Comparison of ENCODE assay signal across 16 cellular contexts in genomic region chr4:156347412-156348075, GRCh38.
A peak's percentile ranks its signal among the peaks of the same experiment; 100 is the strongest.
DNase-seq lines count a peak whose midpoint lies in the region; ATAC-seq and TF ChIP-seq lines count a peak whose summit lies in the region.
"Had no signal": no experiment of that assay in that cellular context is flagged by ENCODE, and none has a peak within 500 bp of the region (broad histone marks: within the 10 kb centered on the region; RNA-seq: fewer than 3 reads in every experiment).

No MANE protein-coding gene starts in this region.

- no peak overlapping the region for H2BK15ac ChIP-seq in mesenchymal stem cell (ENCODE audit: low read depth, poor library complexity, severe bottlenecking)

- H3K79me1 ChIP-seq in mesenchymal stem cell (replicated peaks; ENCODE audit: low read length, poor library complexity, severe bottlenecking): no peaks in the 10 kb centered on the region

- no peak overlapping the region for H4K91ac ChIP-seq in mesenchymal stem cell (ENCODE audit: low read length)

- H3K4me3 ChIP-seq in MG63 (no peak overlapping the region), choroid plexus epithelial cell (ENCODE audit: low read depth, low read length) (no peak overlapping the region), mesenchymal stem cell (ENCODE audit: insufficient read depth in 1 of 2, low read depth in 1 of 2, low read length in 2 of 2) (no peak overlapping the region)

- H2BK5ac ChIP-seq in mesenchymal stem cell (ENCODE audit: low read depth, low read length, poor library complexity, severe bottlenecking): peak overlapping the region; percentile 57

- H3K4me2 ChIP-seq in mesenchymal stem cell (ENCODE audit: low read length, poor library complexity, severe bottlenecking): no peak overlapping the region

- H3K9me3 ChIP-seq in MG63 (no peaks in the 10 kb centered on the region), mesenchymal stem cell (ENCODE audit: control insufficient read depth, low read length) (no peaks in the 10 kb centered on the region)
- H3K9me3 ChIP-seq: BE2C had no signal

- no peak overlapping the region for H3K14ac ChIP-seq in mesenchymal stem cell (ENCODE audit: low read length in 2 of 2)

- H3K4me1 ChIP-seq in mesenchymal stem cell (ENCODE audit: control insufficient read depth, insufficient read depth, low read depth, low read length): no peaks in the 10 kb centered on the region
- H3K4me1 ChIP-seq: BE2C had no signal

- peak overlapping the region; percentile 60 for H4K8ac ChIP-seq in mesenchymal stem cell (ENCODE audit: low read length)

- H3K23ac ChIP-seq in mesenchymal stem cell (ENCODE audit: low read length in 2 of 2): no peak overlapping the region

- H2BK12ac ChIP-seq in mesenchymal stem cell (ENCODE audit: low read length in 2 of 2): peak overlapping the region in 1 of 2 experiments; percentile 6

- H3K36me3 ChIP-seq in MG63 (no peaks in the 10 kb centered on the region), mesenchymal stem cell (ENCODE audit: control insufficient read depth in 1 of 2, insufficient read depth in 2 of 2, low read depth in 1 of 2, low read length in 2 of 2) (no peaks in the 10 kb centered on the region)
- H3K36me3 ChIP-seq: BE2C had no signal

- ATAC-seq in GM21619 (IDR thresholded peaks at IDR 0.05; ENCODE audit: unreplicated experiment) (no peak), GM18498 (IDR thresholded peaks at IDR 0.05; ENCODE audit: unreplicated experiment) (no peak)
- ATAC-seq: stimulated activated memory B cell treated with anti-CD40 and anti-IgM and Interleukin-4, amounts not matched to agents 10 μg/mL and 1 μg/mL and 100 μg/mL, for 72 hours had no signal

- H3K4ac ChIP-seq in mesenchymal stem cell (ENCODE audit: low read depth in 1 of 2, low read length in 2 of 2): no peak overlapping the region

- H3K27me3 ChIP-seq in MG63: no peaks in the 10 kb centered on the region
- H3K27me3 ChIP-seq in mesenchymal stem cell (ENCODE audit: control insufficient read depth in 1 of 2, insufficient read depth in 1 of 2, low read length in 2 of 2): no peaks in the 10 kb centered on the region
- H3K27me3 ChIP-seq: BE2C had no signal

- peak overlapping the region; percentile 48 to 70 for H3K18ac ChIP-seq in mesenchymal stem cell (ENCODE audit: low read depth in 1 of 2, low read length in 2 of 2)

- no peak overlapping the region for H3K9ac ChIP-seq in mesenchymal stem cell (ENCODE audit: low read length)

- DNase-seq in EH (ENCODE audit: low read depth) (peak; percentile 80), MG63 (peak; percentile 19), choroid plexus epithelial cell (ENCODE audit: low read depth) (peak; percentile 35), mesenchymal stem cell (peak; percentile 68)
- no peak for DNase-seq in activated T-cell treated with anti-CD3 and anti-CD28 coated beads, Interleukin-2, amount 50 U/mL, for 48 hours
- no peak for DNase-seq in activated CD8-positive, alpha-beta memory T cell treated with anti-CD3 and anti-CD28 coated beads, Interleukin-2, amount 50 U/mL, for 4 hours
- DNase-seq: activated B cell treated with CpG ODN at 0.5 μM for 24 hours; BE2C; NCI-H1092; NCI-H510A; SIG-M5; stimulated activated CD4-positive, alpha-beta T cell treated with anti-CD3 and anti-CD28 coated beads, Interleukin-2, amount 100 ng/mL, for 24 hours had no signal

- peak overlapping the region; percentile 19 for H2AK5ac ChIP-seq in mesenchymal stem cell (ENCODE audit: low read length, severe bottlenecking)

- no peak for TF ChIP-seq CTCF in choroid plexus epithelial cell (conservative IDR thresholded peaks at IDR 0.05; ENCODE audit: low read depth, low read length)

- H2BK120ac ChIP-seq in mesenchymal stem cell (ENCODE audit: low read depth, low read length): peak overlapping the region; percentile 19

- no peak overlapping the region for H2AFZ ChIP-seq in mesenchymal stem cell (ENCODE audit: low read depth, low read length)

- H3K27ac ChIP-seq in mesenchymal stem cell (ENCODE audit: low read length, poor library complexity, severe bottlenecking): peak overlapping the region; percentile 60
- H3K27ac ChIP-seq: HL-60 had no signal

Comparison
In these comparisons a context has a peak if more than half of its experiments do, and no peak if none do; other contexts are left out.
1. DNase-seq: peak in EH (single experiment), MG63 (single experiment), choroid plexus epithelial cell (single experiment) and mesenchymal stem cell (single experiment); none in activated T-cell treated with anti-CD3 and anti-CD28 coated beads, Interleukin-2, amount 50 U/mL, for 48 hours (0 of 2) and activated CD8-positive, alpha-beta memory T cell treated with anti-CD3 and anti-CD28 coated beads, Interleukin-2, amount 50 U/mL, for 4 hours (single experiment).